ENCODE assay signal across 1 cellular context in genomic region chr1:52055066-52055853, GRCh38.
TF ChIP-seq lines count a peak whose summit lies in the region.

TXNDC12 (minus strand) TSS chr1:52055191; CDS start chr1:52055096, 95 bp downstream.

TF ChIP-seq in H1, 55 proteins besides CTCF, POLR2A, EP300 and RAD21 (continued from another document):
- TF ChIP-seq USF2 (IDR thresholded peaks at IDR 0.05; ENCODE audit: low read length) (no peak), EZH2 (IDR thresholded peaks at IDR 0.05; ENCODE audit: low read depth, low read length, severe bottlenecking) (no peak), POLR2AphosphoS5 (IDR thresholded peaks at IDR 0.05; ENCODE audit: low read depth, low read length) (peak; percentile 84; the same call in 1 of the 2 replicates), TBP (IDR thresholded peaks at IDR 0.05; ENCODE audit: low read depth, low read length) (peak; percentile 77), GABPA (IDR thresholded peaks at IDR 0.05; ENCODE audit: borderline replicate concordance, insufficient read depth, low read length) (no peak), CHD2 (IDR thresholded peaks at IDR 0.05; ENCODE audit: low read length) (0 out of 2 replicates have a peak, but pooled peaks have one; percentile 43), FOSL1 (IDR thresholded peaks at IDR 0.05; ENCODE audit: insufficient read depth, low read depth, low read length) (no peak), RXRA (IDR thresholded peaks at IDR 0.05; ENCODE audit: insufficient read depth, low read depth, low read length) (no peak), HDAC2 (IDR thresholded peaks at IDR 0.05; ENCODE audit: borderline replicate concordance in 1 of 2, low read depth in 2 of 2, low read length in 2 of 2) (no peak; a peak in 1 of 4 replicates), KDM4A (IDR thresholded peaks at IDR 0.05; ENCODE audit: low read depth, low read length, severe bottlenecking) (peak; percentile 30), ZNF274 (IDR thresholded peaks at IDR 0.05; ENCODE audit: borderline replicate concordance, extremely low read depth, low read length) (no peak), KDM5A (IDR thresholded peaks at IDR 0.05; ENCODE audit: low read length) (no peak), POU5F1 (IDR thresholded peaks at IDR 0.05; ENCODE audit: low read depth, low read length) (no peak), CEBPB (IDR thresholded peaks at IDR 0.05; ENCODE audit: low read depth, low read length) (peak; percentile 90), YY1 (IDR thresholded peaks at IDR 0.05; ENCODE audit: low read depth, low read length) (no peak), TCF12 (IDR thresholded peaks at IDR 0.05; ENCODE audit: low read depth, low read length) (no peak), JUND (IDR thresholded peaks at IDR 0.05; ENCODE audit: low read length) (peak; percentile 8; the same call in 1 of the 2 replicates), GTF2F1 (IDR thresholded peaks at IDR 0.05; ENCODE audit: borderline replicate concordance, low read depth, low read length) (no peak), BRCA1 (IDR thresholded peaks at IDR 0.05; ENCODE audit: low read depth, low read length) (no peak), MAFK (IDR thresholded peaks at IDR 0.05; ENCODE audit: low read depth, low read length) (no peak), E2F6 (IDR thresholded peaks at IDR 0.05) (0 out of 2 replicates have a peak, but pooled peaks have one; percentile 24), RFX5 (IDR thresholded peaks at IDR 0.05; ENCODE audit: borderline replicate concordance, low read depth, low read length) (no peak), SUZ12 (IDR thresholded peaks at IDR 0.05; ENCODE audit: low read length) (no peak), CBX5 (IDR thresholded peaks at IDR 0.05; ENCODE audit: low read depth, low read length) (no peak), BCL11A (IDR thresholded peaks at IDR 0.05; ENCODE audit: low read depth in 2 of 2, low read length in 2 of 2) (no peak), MAX (IDR thresholded peaks at IDR 0.05) (peak; percentile 49; the same call in 1 of the 2 replicates), CREB1 (IDR thresholded peaks at IDR 0.05) (peak; percentile 52), SP4 (IDR thresholded peaks at IDR 0.05; ENCODE audit: low read length) (0 out of 2 replicates have a peak, but pooled peaks have one; percentile 63), SAP30 (IDR thresholded peaks at IDR 0.05; ENCODE audit: insufficient read depth, insufficient replicate concordance, low read length) (peak; percentile 81), HDAC6 (IDR thresholded peaks at IDR 0.05; ENCODE audit: low read depth, low read length) (no peak), RNF2 (IDR thresholded peaks at IDR 0.05; ENCODE audit: borderline replicate concordance, low read depth, low read length, missing control alignments, poor library complexity, severe bottlenecking) (no peak), SP1 (IDR thresholded peaks at IDR 0.05; ENCODE audit: low read depth, low read length) (no peak; the same call in 1 of the 2 replicates), CHD7 (IDR thresholded peaks at IDR 0.05; ENCODE audit: insufficient replicate concordance, low read length) (no peak), EGR1 (IDR thresholded peaks at IDR 0.05; ENCODE audit: borderline replicate concordance, low read depth, low read length) (no peak), ATF3 (IDR thresholded peaks at IDR 0.05; ENCODE audit: insufficient read depth, low read depth, low read length) (0 out of 2 replicates have a peak, but pooled peaks have one; percentile 38), KDM1A (IDR thresholded peaks at IDR 0.05; ENCODE audit: borderline replicate concordance, low read length) (no peak), TAF1 (IDR thresholded peaks at IDR 0.05; ENCODE audit: low read depth, low read length) (peak; percentile 82), SRF (IDR thresholded peaks at IDR 0.05; ENCODE audit: low read depth, low read length) (no peak), NRF1 (IDR thresholded peaks at IDR 0.05; ENCODE audit: low read depth, low read length) (no peak), ATF2 (IDR thresholded peaks at IDR 0.05; ENCODE audit: low read length) (0 out of 2 replicates have a peak, but pooled peaks have one; percentile 16), TAF7 (optimal IDR thresholded peaks at IDR 0.05; ENCODE audit: borderline replicate concordance, low read depth, low read length) (peak; percentile 48), BACH1 (IDR thresholded peaks at IDR 0.05; ENCODE audit: low read length) (no peak), SIN3A (conservative IDR thresholded peaks at IDR 0.05 in 1 of 2, IDR thresholded peaks at IDR 0.05 in 1 of 2; ENCODE audit: low read depth in 1 of 2, low read length in 2 of 2) (peak; percentile 36 to 72; a peak in 2 of 4 replicates), SIRT6 (IDR thresholded peaks at IDR 0.05; ENCODE audit: low read length) (no peak), ASH2L (IDR thresholded peaks at IDR 0.05; ENCODE audit: low read length) (peak; percentile 59), CTBP2 (IDR thresholded peaks at IDR 0.05; ENCODE audit: borderline replicate concordance, insufficient read depth, insufficient read length, low read length) (no peak), SP2 (IDR thresholded peaks at IDR 0.05; ENCODE audit: low read length) (no peak), RBBP5 (IDR thresholded peaks at IDR 0.05; ENCODE audit: borderline replicate concordance, low read depth, low read length) (peak; percentile 75), CHD1 (IDR thresholded peaks at IDR 0.05; ENCODE audit: low read depth, low read length) (no peak), NANOG (IDR thresholded peaks at IDR 0.05; ENCODE audit: insufficient read depth, low read depth, low read length, poor library complexity, severe bottlenecking) (no peak), SIX5 (IDR thresholded peaks at IDR 0.05; ENCODE audit: low read depth, low read length) (no peak), JUN (IDR thresholded peaks at IDR 0.05; ENCODE audit: low read depth, low read length) (no peak), CBX8 (IDR thresholded peaks at IDR 0.05; ENCODE audit: borderline replicate concordance, low read depth, low read length) (no peak)
